In genomic region chr7:133778472-133778871, GRCh38 we compare ENCODE assay signal across 12 cellular contexts.
DNase-seq lines count a peak whose midpoint lies in the region; ATAC-seq and FAIRE-seq lines count a peak whose summit lies in the region.
"Had no signal": no experiment of that assay in that cellular context is flagged by ENCODE, and none has a peak within 500 bp of the region (broad histone marks: within the 10 kb centered on the region; RNA-seq: fewer than 3 reads in every experiment).

No MANE protein-coding gene starts in this region.

- ATAC-seq in GM19438 (IDR thresholded peaks at IDR 0.05; ENCODE audit: low read depth, unreplicated experiment) = peak; percentile 93
- ATAC-seq in HG02759 (IDR thresholded peaks at IDR 0.05; ENCODE audit: unreplicated experiment) = peak; percentile 95
- peak; percentile 76 for ATAC-seq in HG03457 (IDR thresholded peaks at IDR 0.05; ENCODE audit: unreplicated experiment)
- ATAC-seq: left lung had no signal

- DNase-seq in GM18507 (ENCODE audit: extremely low spot score, insufficient read length, low read depth) (peak; percentile 5), SHP77 treated with DMSO at 0.1 percent for 48 hours (lab: John Stamatoyannopoulos, UW) (no peak), ureter (ENCODE audit: low spot score) (no peak), NCI-H748 (lab: John Stamatoyannopoulos, UW; ENCODE audit: unreplicated experiment) (no peak), UCSD-AML1 (lab: John Stamatoyannopoulos, UW; ENCODE audit: unreplicated experiment) (no peak)
- DNase-seq: activated T-cell treated with anti-CD3 and anti-CD28 coated beads, Interleukin-2, amount 50 U/mL, for 1 hour; AML-193; left lung; NCI-H2227 treated with DMSO at 0.1 percent for 48 hours had no signal

- FAIRE-seq in GM18507 (lab: Jason Lieb, UNC) = no peak
